ENCODE assay signal across 1 cellular context in genomic region chr11:43282607-43283440, GRCh38.
TF ChIP-seq lines count a peak whose summit lies in the region.

No MANE protein-coding gene starts in this region.

TF ChIP-seq in SK-N-SH treated with all-trans-retinoic acid at 6 μM for 48 hours, 23 proteins besides CTCF, POLR2A, EP300 and RAD21 (continued from another document):
- no peak for TF ChIP-seq TSHZ2 (CRISPR knock-in tag; IDR thresholded peaks at IDR 0.05)
